Comparison of ENCODE assay signal across 9 cellular contexts in genomic region chr21:43893536-43894205, GRCh38. TPM values are rescaled to one million over a fixed set of nuclear protein-coding genes. Genes with fewer than 3 reads are reported as not detected.
DNase-seq lines count a peak whose midpoint lies in the region; ATAC-seq and TF ChIP-seq lines count a peak whose summit lies in the region.
"Had no signal": no experiment of that assay in that cellular context is flagged by ENCODE, and none has a peak within 500 bp of the region (broad histone marks: within the 10 kb centered on the region; RNA-seq: fewer than 3 reads in every experiment).

No MANE protein-coding gene starts in this region.

- H3K27me3 ChIP-seq in A673 (replicated peaks; ENCODE audit: insufficient read depth, low read depth, low read length, poor library complexity) = no peaks in the 10 kb centered on the region
- no peaks in the 10 kb centered on the region for H3K27me3 ChIP-seq in cardiac muscle cell
- H3K27me3 ChIP-seq in vagina = no peaks in the 10 kb centered on the region

- H3K4me3 ChIP-seq in A673 (ENCODE audit: low read depth, low read length, poor library complexity, severe bottlenecking) (peak overlapping the region; percentile 11), cardiac muscle cell (no peak overlapping the region), vagina (no peak overlapping the region)

- DNase-seq in A673 (ENCODE audit: low spot score) (peak; percentile 40), SW480 (ENCODE audit: low spot score) (peak; percentile 45), cardiac muscle cell (ENCODE audit: low read depth in 1 of 2, low spot score in 1 of 2) (peak; percentile 15 to 49), vagina (ENCODE audit: extremely low spot score in 2 of 2) (no peak), islet precursor cell (no peak), T1000 (lab: John Stamatoyannopoulos, UW) (no peak)

- TF ChIP-seq POLR2A in vagina (IDR thresholded peaks at IDR 0.05) = no peak

- ATAC-seq in GM18870 (IDR thresholded peaks at IDR 0.05; ENCODE audit: unreplicated experiment) = peak; percentile 45
- no peak for ATAC-seq in HG03045 (IDR thresholded peaks at IDR 0.05; ENCODE audit: unreplicated experiment)

- no peak for TF ChIP-seq CTCF in A673 (conservative IDR thresholded peaks at IDR 0.05; ENCODE audit: low read depth, low read length)
- TF ChIP-seq CTCF in cardiac muscle cell (IDR thresholded peaks at IDR 0.05; ENCODE audit: low read depth, low read length) = no peak
- no peak for TF ChIP-seq CTCF in vagina (IDR thresholded peaks at IDR 0.05)

- H3K27ac ChIP-seq in A673 (ENCODE audit: low read depth, low read length, poor library complexity, severe bottlenecking) (peak overlapping the region; percentile 37), cardiac muscle cell (no peak overlapping the region), vagina (no peak overlapping the region)
- H3K27ac ChIP-seq: VCaP had no signal

- no peaks in the 10 kb centered on the region for H3K36me3 ChIP-seq in A673 (ENCODE audit: insufficient read depth, low read length, poor library complexity, severe bottlenecking)
- no peaks in the 10 kb centered on the region for H3K36me3 ChIP-seq in cardiac muscle cell
- H3K36me3 ChIP-seq in vagina = no peaks in the 10 kb centered on the region

- BruUV-seq in A673 (replicated peaks; lab: Mats Ljungman, UMichigan) = no TSS peak

- H3K9me3 ChIP-seq in A673 (ENCODE audit: low read depth, low read length, poor library complexity, severe bottlenecking) = peaks cover 6% of the 10 kb centered on the region
- H3K9me3 ChIP-seq in cardiac muscle cell (ENCODE audit: low read depth) = no peaks in the 10 kb centered on the region
- H3K9me3 ChIP-seq in vagina = no peaks in the 10 kb centered on the region

- intact Hi-C loops in A673 (cut with micrococcal nuclease; ENCODE audit: unreplicated experiment) (no loop called here), vagina (cut with DNase I) (no loop called here)

- POLR2A ChIA-PET in A673 (lab: Charles Lee; ENCODE audit: low non-redundant PET) = no interaction called here

- CTCF ChIA-PET in A673 (lab: Charles Lee) = no interaction called here

- peaks cover 9% of the 10 kb centered on the region for H3K4me1 ChIP-seq in A673 (ENCODE audit: insufficient read depth, low read length, poor library complexity, severe bottlenecking)
- H3K4me1 ChIP-seq in cardiac muscle cell (ENCODE audit: low read depth) = no peaks in the 10 kb centered on the region
- peaks cover 6% of the 10 kb centered on the region for H3K4me1 ChIP-seq in vagina

RNA-seq across cellular contexts. Expression of gene AGPAT3, which starts 28.6 kb away (rescaled TPM):
- total RNA-seq in A673 (2021) (68.7 and 69.6 TPM in 2 replicates), cardiac muscle cell (19.4 and 23.6 TPM in 2 replicates), vagina (34.4 TPM)
- polyA plus RNA-seq in cardiac muscle cell = 12.4 and 20.1 TPM in 2 replicates

Comparison
In these comparisons a context has a peak if more than half of its experiments do, and no peak if none do; other contexts are left out.
1. DNase-seq: peak in A673 (single experiment), SW480 (single experiment) and cardiac muscle cell (2 of 2); none in vagina (0 of 2), islet precursor cell (single experiment) and T1000 (single experiment).